Comparison of ENCODE assay signal across 8 cellular contexts in genomic region chr19:18894254-18895037, GRCh38. TPM values are rescaled to one million over a fixed set of nuclear protein-coding genes. Genes with fewer than 3 reads are reported as not detected.
DNase-seq lines count a peak whose midpoint lies in the region; ATAC-seq and TF ChIP-seq lines count a peak whose summit lies in the region.

No MANE protein-coding gene starts in this region.

- DNase-seq in AG04449 (ENCODE audit: low read depth, low spot score) (no peak), astrocyte of the hippocampus (ENCODE audit: low read depth, low spot score) (peak; percentile 81), medulla oblongata (ENCODE audit: extremely low spot score) (peak; percentile 96), immature natural killer cell (no peak)
- DNase-seq in activated T-cell treated with anti-CD3 and anti-CD28 coated beads, Interleukin-2, amount 50 U/mL, for 1 hour, result no peak

- H3K27ac Mint-ChIP-seq in immature natural killer cell, result no peak overlapping the region

- peaks cover 8 to 13% (median 11%) of the 10 kb centered on the region in 3 donors for H3K27me3 Mint-ChIP-seq in immature natural killer cell (ENCODE audit: low read depth in 3 of 3)

- H3K4me1 ChIP-seq in HUES64 (ENCODE audit: insufficient read depth, low read length), result peaks cover 6% of the 10 kb centered on the region

- no peak overlapping the region for H3K27ac ChIP-seq in HUES64 (ENCODE audit: low read depth, low read length)

- H3K9me3 Mint-ChIP-seq in immature natural killer cell, result no peaks in the 10 kb centered on the region

- H3K36me3 ChIP-seq in HUES64 (ENCODE audit: insufficient read depth, low read length), result peaks cover 5% of the 10 kb centered on the region; the same call in 1 of the 2 replicates

- POLR2A ChIA-PET in AG04449 (lab: Yijun Ruan, JAX), result no interaction called here

- no peaks in the 10 kb centered on the region for H3K9me3 ChIP-seq in HUES64 (ENCODE audit: insufficient read depth, low read depth, low read length)

- H3K4me1 Mint-ChIP-seq in immature natural killer cell, result peaks cover 8 to 12% of the 10 kb centered on the region in 2 donors

- ATAC-seq in GM19035 (IDR thresholded peaks at IDR 0.05; ENCODE audit: unreplicated experiment), result no peak
- ATAC-seq in HG02970 (IDR thresholded peaks at IDR 0.05; ENCODE audit: low FRiP score, unreplicated experiment), result no peak

- CTCF ChIA-PET in AG04449 (lab: Yijun Ruan, JAX), result interaction anchor here (1.4 to 2.0 kb wide), 3 partner anchors 14 to 306 kb away, joined by 4 to 16 read pairs (median 5); partner anchors contain the start of gene REX1BD

- 0 out of 2 replicates have a peak overlapping the region, but pooled peaks have one; percentile 69 for H3K9ac ChIP-seq in HUES64 (ENCODE audit: low read depth, low read length)

- H3K27me3 ChIP-seq in HUES64 (ENCODE audit: insufficient read depth, low read length), result peaks cover 17% of the 10 kb centered on the region

- peak overlapping the region in 1 of 5 donors; percentile 36 for H3K4me3 Mint-ChIP-seq in immature natural killer cell

- WGBS in HUES64, result 42% methylated on average over 24 of the region's 28 CpGs

- H3K36me3 Mint-ChIP-seq in immature natural killer cell, result peaks cover 0 to 6% (median 4%) of the 10 kb centered on the region in 3 donors

- H3K4me3 ChIP-seq in AG04449 (ENCODE audit: low read depth, low read length) (peak overlapping the region; percentile 49), HUES64 (ENCODE audit: low read length) (peak overlapping the region; percentile 69)

- TF ChIP-seq CTCF in AG04449 (IDR thresholded peaks at IDR 0.05; ENCODE audit: insufficient read depth, low read length, missing control alignments), result no peak

RNA-seq across cellular contexts. Expression of gene CERS1, which starts 1.5 kb away (rescaled TPM):
- 9.6 TPM for polyA plus RNA-seq in HUES64 (2013, experiment 1 of 2)
- 12.6 TPM for polyA plus RNA-seq in HUES64 (2013, experiment 2 of 2)
- polyA plus RNA-seq in immature natural killer cell, result not detected

RNA-seq across cellular contexts. Expression of gene COPE, which starts 24.7 kb away (rescaled TPM):
- 127 TPM for polyA plus RNA-seq in HUES64 (2013, experiment 1 of 2)
- polyA plus RNA-seq in HUES64 (2013, experiment 2 of 2), result 123 TPM
- 100 to 1,000 TPM; 378 to 407 (median 401) TPM for polyA plus RNA-seq in immature natural killer cell

RNA-seq across cellular contexts. Expression of gene DDX49, which starts 25.1 kb away (rescaled TPM):
- polyA plus RNA-seq in HUES64 (2013, experiment 1 of 2), result 30.0 TPM
- 27.1 TPM for polyA plus RNA-seq in HUES64 (2013, experiment 2 of 2)
- 10 to 100 TPM; 33.1 to 54.2 (median 48.9) TPM for polyA plus RNA-seq in immature natural killer cell

RNA-seq across cellular contexts. Expression of gene HOMER3, which starts 46.6 kb away (rescaled TPM):
- polyA plus RNA-seq in HUES64 (2013, experiment 1 of 2), result 36.6 TPM
- 41.9 TPM for polyA plus RNA-seq in HUES64 (2013, experiment 2 of 2)
- polyA plus RNA-seq in immature natural killer cell, result under 1 TPM in 1 of 3 donors, not detected in 2; 0.47 TPM

Comparison
In these comparisons a context has a peak if more than half of its experiments do, and no peak if none do; other contexts are left out.
1. DNase-seq: peak in astrocyte of the hippocampus (single experiment) and medulla oblongata (single experiment); none in AG04449 (single experiment), activated T-cell treated with anti-CD3 and anti-CD28 coated beads, Interleukin-2, amount 50 U/mL, for 1 hour (single experiment) and immature natural killer cell (0 of 3).